In the genomic region with DNA sequence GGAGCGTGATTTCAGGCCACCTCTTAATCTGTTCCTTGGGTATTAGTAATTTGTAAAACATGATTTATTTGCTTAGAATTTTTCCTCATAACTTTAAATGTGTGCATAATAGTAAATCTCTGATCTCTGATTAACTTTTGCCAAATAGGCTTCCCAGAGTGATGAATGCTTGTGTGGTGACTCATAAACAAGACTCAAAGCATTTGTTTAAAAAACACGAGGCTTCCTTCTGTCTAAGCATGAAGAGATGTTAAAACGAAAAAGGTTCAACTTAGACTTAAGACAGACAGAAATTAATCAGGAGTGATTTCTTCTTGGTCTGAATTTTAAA, we compare ENCODE assay signal across 12 cellular contexts.
DNase-seq lines count a peak whose midpoint lies in the region; ATAC-seq and TF ChIP-seq lines count a peak whose summit lies in the region.
"Had no signal": no experiment of that assay in that cellular context is flagged by ENCODE, and none has a peak within 500 bp of the region (broad histone marks: within the 10 kb centered on the region; RNA-seq: fewer than 3 reads in every experiment).

No MANE protein-coding gene starts in this region.

- BruUV-seq in A673 (replicated peaks; lab: Mats Ljungman, UMichigan) (no TSS peak), mammary epithelial cell (replicated peaks; lab: Mats Ljungman, UMichigan) (no TSS peak)

- ATAC-seq in natural killer cell treated with Interleukin-12 subunit alpha and Interleukin-12 subunit beta and Interleukin-15 and Interleukin-18, amount 100 ng/mL, for 72 hours, result no peak
- ATAC-seq in GM18498 (IDR thresholded peaks at IDR 0.05; ENCODE audit: unreplicated experiment) (no peak), HG03196 (IDR thresholded peaks at IDR 0.05; ENCODE audit: unreplicated experiment) (no peak)

- DNase-seq in A673 (ENCODE audit: low spot score) (peak; percentile 41), HFFc6 (peak; percentile 82), mammary epithelial cell (peak; percentile 46), kidney glomerular epithelial cell (lab: John Stamatoyannopoulos, UW) (peak; percentile 40)
- DNase-seq in natural killer cell treated with Interleukin-12 subunit alpha and Interleukin-12 subunit beta and Interleukin-15 and Interleukin-18, amount 100 ng/mL, for 72 hours (ENCODE audit: low spot score), result no peak
- DNase-seq in activated naive CD4-positive, alpha-beta T cell treated with anti-CD3 and anti-CD28 coated beads, Interleukin-2, amount 10 ng/mL, durations not matched to agents 7 days and 5 days, result no peak
- DNase-seq: activated naive CD8-positive, alpha-beta T cell treated with anti-CD3 and anti-CD28 coated beads, Interleukin-2, amount 10 ng/mL, durations not matched to agents 7 days and 5 days; NCI-H1048 had no signal

- H3K27me3 Mint-ChIP-seq in HFFc6 (ENCODE audit: insufficient read depth), result peaks cover 2% of the 10 kb centered on the region
- peaks cover 3 to 5% of the 10 kb centered on the region in 2 donors for H3K27me3 Mint-ChIP-seq in natural killer cell treated with Interleukin-12 subunit alpha and Interleukin-12 subunit beta and Interleukin-15 and Interleukin-18, amount 100 ng/mL, for 72 hours
- H3K27me3 Mint-ChIP-seq in activated naive CD4-positive, alpha-beta T cell treated with anti-CD3 and anti-CD28 coated beads, Interleukin-2, amount 10 ng/mL, durations not matched to agents 7 days and 5 days, result no peaks in the 10 kb centered on the region
- H3K27me3 Mint-ChIP-seq: activated naive CD8-positive, alpha-beta T cell treated with anti-CD3 and anti-CD28 coated beads, Interleukin-2, amount 10 ng/mL, durations not matched to agents 7 days and 5 days had no signal

- peaks cover 13% of the 10 kb centered on the region for H3K36me3 Mint-ChIP-seq in HFFc6 (ENCODE audit: low read depth)
- peaks cover 5% of the 10 kb centered on the region for H3K36me3 Mint-ChIP-seq in natural killer cell treated with Interleukin-12 subunit alpha and Interleukin-12 subunit beta and Interleukin-15 and Interleukin-18, amount 100 ng/mL, for 72 hours
- no peaks in the 10 kb centered on the region for H3K36me3 Mint-ChIP-seq in activated naive CD4-positive, alpha-beta T cell treated with anti-CD3 and anti-CD28 coated beads, Interleukin-2, amount 10 ng/mL, durations not matched to agents 7 days and 5 days
- H3K36me3 Mint-ChIP-seq: activated naive CD8-positive, alpha-beta T cell treated with anti-CD3 and anti-CD28 coated beads, Interleukin-2, amount 10 ng/mL, durations not matched to agents 7 days and 5 days had no signal

- POLR2A ChIA-PET in A673 (lab: Charles Lee; ENCODE audit: low non-redundant PET), result no interaction called here

- peaks cover 23% of the 10 kb centered on the region for H3K9me3 Mint-ChIP-seq in HFFc6
- H3K9me3 Mint-ChIP-seq in natural killer cell treated with Interleukin-12 subunit alpha and Interleukin-12 subunit beta and Interleukin-15 and Interleukin-18, amount 100 ng/mL, for 72 hours, result no peaks in the 10 kb centered on the region
- H3K9me3 Mint-ChIP-seq in activated naive CD4-positive, alpha-beta T cell treated with anti-CD3 and anti-CD28 coated beads, Interleukin-2, amount 10 ng/mL, durations not matched to agents 7 days and 5 days, result peaks cover 22% of the 10 kb centered on the region

- in situ Hi-C loops in mammary epithelial cell (cut with MboI; ENCODE audit: low sequenced_read_pairs in 2 of 2), result loop anchor here in 1 of 2 donors (25.0 kb wide), 1 partner anchor 102 kb away; no protein-coding TSS in a partner anchor

- dilution Hi-C loops in mammary epithelial cell (cut with HindIII; ENCODE audit: low sequenced_read_pairs), result no loop called here

- peaks cover 28% of the 10 kb centered on the region for H3K4me1 Mint-ChIP-seq in HFFc6 (ENCODE audit: low read depth)
- no peaks in the 10 kb centered on the region for H3K4me1 Mint-ChIP-seq in natural killer cell treated with Interleukin-12 subunit alpha and Interleukin-12 subunit beta and Interleukin-15 and Interleukin-18, amount 100 ng/mL, for 72 hours (ENCODE audit: low read depth in 2 of 2)
- H3K4me1 Mint-ChIP-seq in activated naive CD4-positive, alpha-beta T cell treated with anti-CD3 and anti-CD28 coated beads, Interleukin-2, amount 10 ng/mL, durations not matched to agents 7 days and 5 days, result no peaks in the 10 kb centered on the region
- H3K4me1 Mint-ChIP-seq: activated naive CD8-positive, alpha-beta T cell treated with anti-CD3 and anti-CD28 coated beads, Interleukin-2, amount 10 ng/mL, durations not matched to agents 7 days and 5 days had no signal

- H3K27ac ChIP-seq in A673 (ENCODE audit: low read depth, low read length, poor library complexity, severe bottlenecking) (no peak overlapping the region), mammary epithelial cell (ENCODE audit: insufficient read depth, low read depth, low read length) (no peak overlapping the region)
- H3K27ac ChIP-seq: skin epidermis, tibial nerve had no signal

- CTCF ChIA-PET in A673 (lab: Charles Lee) (no interaction called here), mammary epithelial cell (lab: Charles Lee; ENCODE audit: low non-redundant PET) (no interaction called here)
- CTCF ChIA-PET in activated naive CD4-positive, alpha-beta T cell treated with anti-CD3 and anti-CD28 coated beads, Interleukin-2, amount 10 ng/mL, durations not matched to agents 7 days and 5 days (lab: Charles Lee), result no interaction called here

- H3K9me3 ChIP-seq in A673 (ENCODE audit: low read depth, low read length, poor library complexity, severe bottlenecking), result peaks cover 9% of the 10 kb centered on the region
- H3K9me3 ChIP-seq in mammary epithelial cell (replicated peaks; ENCODE audit: insufficient read depth, low read length), result peaks cover 9% of the 10 kb centered on the region

- H3K4me1 ChIP-seq in A673 (ENCODE audit: insufficient read depth, low read length, poor library complexity, severe bottlenecking) (no peaks in the 10 kb centered on the region), mammary epithelial cell (ENCODE audit: insufficient read depth, low read length) (peaks cover 8% of the 10 kb centered on the region)

- no peaks in the 10 kb centered on the region for H4K20me1 ChIP-seq in mammary epithelial cell (ENCODE audit: insufficient read depth, low read length)

- H3K4me2 ChIP-seq in mammary epithelial cell (ENCODE audit: insufficient read depth, low read depth, low read length), result no peak overlapping the region

- TF ChIP-seq CTCF in A673 (conservative IDR thresholded peaks at IDR 0.05; ENCODE audit: low read depth, low read length) (no peak), HFFc6 (IDR thresholded peaks at IDR 0.05) (no peak), mammary epithelial cell (conservative IDR thresholded peaks at IDR 0.05 in 1 of 2, IDR thresholded peaks at IDR 0.05 in 1 of 2; ENCODE audit: extremely low read depth in 1 of 2, insufficient read depth in 1 of 2, low read depth in 1 of 2, low read length in 2 of 2) (no peak)

- H3K27me3 ChIP-seq in A673 (replicated peaks; ENCODE audit: insufficient read depth, low read depth, low read length, poor library complexity), result no peaks in the 10 kb centered on the region
- H3K27me3 ChIP-seq in mammary epithelial cell (ENCODE audit: insufficient read depth, low read length), result no peaks in the 10 kb centered on the region
- H3K27me3 ChIP-seq: tibial nerve had no signal

- intact Hi-C loops in A673 (cut with micrococcal nuclease; ENCODE audit: unreplicated experiment), result no loop called here
- intact Hi-C loops in mammary epithelial cell (cut with micrococcal nuclease), result no loop called here

- no peaks in the 10 kb centered on the region for H3K36me3 ChIP-seq in A673 (ENCODE audit: insufficient read depth, low read length, poor library complexity, severe bottlenecking)
- no peaks in the 10 kb centered on the region for H3K36me3 ChIP-seq in mammary epithelial cell (ENCODE audit: insufficient read depth, low read length)
- H3K36me3 ChIP-seq: tibial nerve had no signal

- H2AFZ ChIP-seq in mammary epithelial cell (ENCODE audit: low read depth, low read length), result no peak overlapping the region

- peak overlapping the region; percentile 79 for H3K27ac Mint-ChIP-seq in HFFc6
- H3K27ac Mint-ChIP-seq in natural killer cell treated with Interleukin-12 subunit alpha and Interleukin-12 subunit beta and Interleukin-15 and Interleukin-18, amount 100 ng/mL, for 72 hours, result no peak overlapping the region
- no peak overlapping the region for H3K27ac Mint-ChIP-seq in activated naive CD4-positive, alpha-beta T cell treated with anti-CD3 and anti-CD28 coated beads, Interleukin-2, amount 10 ng/mL, durations not matched to agents 7 days and 5 days
- H3K27ac Mint-ChIP-seq: activated naive CD8-positive, alpha-beta T cell treated with anti-CD3 and anti-CD28 coated beads, Interleukin-2, amount 10 ng/mL, durations not matched to agents 7 days and 5 days had no signal

- 33% methylated on average over 3 of the region's 3 CpGs for whole genome bisulfite sequencing in mammary epithelial cell (ENCODE audit: low coverage, missing lambda C conversion rate)

- H3K79me2 ChIP-seq in mammary epithelial cell (ENCODE audit: insufficient read depth, low read length), result no peaks in the 10 kb centered on the region

- peak overlapping the region; percentile 82 for H3K4me3 Mint-ChIP-seq in HFFc6
- no peak overlapping the region for H3K4me3 Mint-ChIP-seq in natural killer cell treated with Interleukin-12 subunit alpha and Interleukin-12 subunit beta and Interleukin-15 and Interleukin-18, amount 100 ng/mL, for 72 hours
- H3K4me3 Mint-ChIP-seq in activated naive CD4-positive, alpha-beta T cell treated with anti-CD3 and anti-CD28 coated beads, Interleukin-2, amount 10 ng/mL, durations not matched to agents 7 days and 5 days, result no peak overlapping the region
- H3K4me3 Mint-ChIP-seq: activated naive CD8-positive, alpha-beta T cell treated with anti-CD3 and anti-CD28 coated beads, Interleukin-2, amount 10 ng/mL, durations not matched to agents 7 days and 5 days had no signal

- H3K4me3 ChIP-seq in A673 (ENCODE audit: low read depth, low read length, poor library complexity, severe bottlenecking) (no peak overlapping the region), mammary epithelial cell (replicated peaks in 1 of 3; ENCODE audit: insufficient read depth in 1 of 3, low read depth in 2 of 3, low read length in 3 of 3) (no peak overlapping the region)
- H3K4me3 ChIP-seq: skin epidermis, tibial nerve had no signal

- no peak overlapping the region for H3K9ac ChIP-seq in mammary epithelial cell (ENCODE audit: insufficient read depth, low read length)

Comparison
In these comparisons a context has a peak if more than half of its experiments do, and no peak if none do; other contexts are left out.
1. DNase-seq: peak in A673 (single experiment), HFFc6 (single experiment), mammary epithelial cell (single experiment) and kidney glomerular epithelial cell (single experiment); none in natural killer cell treated with Interleukin-12 subunit alpha and Interleukin-12 subunit beta and Interleukin-15 and Interleukin-18, amount 100 ng/mL, for 72 hours (single experiment) and activated naive CD4-positive, alpha-beta T cell treated with anti-CD3 and anti-CD28 coated beads, Interleukin-2, amount 10 ng/mL, durations not matched to agents 7 days and 5 days (single experiment).